Comparison of ENCODE assay signal across 8 cellular contexts in the genomic region with DNA sequence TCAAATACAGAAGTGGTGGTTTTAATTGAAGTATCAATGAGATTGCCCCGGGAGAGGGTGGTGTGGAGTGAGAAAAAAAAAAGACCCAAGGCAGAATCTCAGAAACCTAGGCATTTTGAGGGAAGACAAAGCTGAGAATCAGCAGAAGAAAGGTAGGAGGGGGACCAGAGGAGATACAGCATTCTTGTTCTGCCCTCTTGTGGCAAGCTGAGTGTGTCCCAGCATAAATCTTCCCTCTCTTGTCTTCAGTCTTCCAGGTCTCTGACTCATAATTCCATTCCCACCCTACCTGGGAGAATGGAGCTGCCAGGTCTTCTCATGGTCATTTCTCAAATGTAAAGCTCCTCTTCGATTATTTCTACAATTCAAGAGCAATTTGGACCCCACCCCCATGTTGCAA. TPM values are rescaled to one million over a fixed set of nuclear protein-coding genes. Genes with fewer than 3 reads are reported as not detected.
A peak's percentile ranks its signal among the peaks of the same experiment; 100 is the strongest.
DNase-seq lines count a peak whose midpoint lies in the region; ATAC-seq, FAIRE-seq and TF ChIP-seq lines count a peak whose summit lies in the region.

No MANE protein-coding gene starts in this region.

- FAIRE-seq in H54 (lab: Jason Lieb, UNC): no peak

- TF ChIP-seq CTCF in AG09309 (IDR thresholded peaks at IDR 0.05; ENCODE audit: control insufficient read depth, insufficient read depth, low read depth, low read length, missing control alignments) (peak; percentile 59), transverse colon (IDR thresholded peaks at IDR 0.05) (peak; percentile 18 to 39 (median 34))

- no peak overlapping the region for H3K27ac ChIP-seq in transverse colon

- no peaks in the 10 kb centered on the region for H3K9me3 ChIP-seq in transverse colon

- DNase-seq in AG09309 (ENCODE audit: low read depth) (no peak), H54 (ENCODE audit: insufficient read length, low spot score) (peak; percentile 2), RPMI7951 (ENCODE audit: low read depth) (peak; percentile 53), globus pallidus (ENCODE audit: low spot score) (peak; percentile 24), transverse colon (peak; percentile 14)
- no peak for DNase-seq in stimulated activated CD4-positive, alpha-beta T cell treated with anti-CD3 and anti-CD28 coated beads, Interleukin-12 subunit alpha, Interleukin-12 subunit beta, amount 100 ng/mL, for 4 hours

- in situ Hi-C loops in transverse colon (cut with MboI; ENCODE audit: low pct_ligation_motif_present in 1 of 4, low pct_unique_long_range_greater_than_20kb in 1 of 4, low sequenced_read_pairs in 3 of 4): loop anchor here in 2 of 4 donors (25.0 kb wide), 1 partner anchor 223 kb away; no protein-coding TSS in a partner anchor

- TF ChIP-seq EP300 in transverse colon (IDR thresholded peaks at IDR 0.05; ENCODE audit: low read depth): no peak

- TF ChIP-seq POLR2A in H54 (IDR thresholded peaks at IDR 0.05; ENCODE audit: low read depth, low read length) (no peak), transverse colon (IDR thresholded peaks at IDR 0.05) (no peak)

- H3K27me3 ChIP-seq in transverse colon: no peaks in the 10 kb centered on the region

- intact Hi-C loops in transverse colon (cut with DNase I; ENCODE audit: low total_unique reads): no loop called here

- no peaks in the 10 kb centered on the region for H3K36me3 ChIP-seq in transverse colon

- H3K4me3 ChIP-seq in AG09309 (ENCODE audit: control insufficient read depth, low read depth, low read length) (no peak overlapping the region), transverse colon (no peak overlapping the region)

- 0 to 18% methylated on average over 1 to 2 of the region's 2 CpGs for WGBS in transverse colon (ENCODE audit: low coverage in 1 of 2), 2 donors

- ATAC-seq in HG02970 (IDR thresholded peaks at IDR 0.05; ENCODE audit: low FRiP score, unreplicated experiment) (no peak), GM21528 (IDR thresholded peaks at IDR 0.05; ENCODE audit: low FRiP score, unreplicated experiment) (no peak)

- no peaks in the 10 kb centered on the region for H3K4me1 ChIP-seq in transverse colon

RNA-seq across cellular contexts. Expression of a gene that starts 32.7 kb away (rescaled TPM):
- 180 and 245 TPM in 2 replicates for total RNA-seq in RPMI7951 (2014; rRNA removed; shearing (Covaris generic))
- total RNA-seq in transverse colon: 10 to 100 TPM; 43.7 to 77.2 (median 55.9) TPM

Comparison
In these comparisons a context has a peak if more than half of its experiments do, and no peak if none do; other contexts are left out.
1. DNase-seq: peak in H54 (single experiment), RPMI7951 (single experiment), globus pallidus (single experiment) and transverse colon (single experiment); none in AG09309 (single experiment) and stimulated activated CD4-positive, alpha-beta T cell treated with anti-CD3 and anti-CD28 coated beads, Interleukin-12 subunit alpha, Interleukin-12 subunit beta, amount 100 ng/mL, for 4 hours (single experiment).